ENCODE assay signal across 8 cellular contexts in the genomic region with DNA sequence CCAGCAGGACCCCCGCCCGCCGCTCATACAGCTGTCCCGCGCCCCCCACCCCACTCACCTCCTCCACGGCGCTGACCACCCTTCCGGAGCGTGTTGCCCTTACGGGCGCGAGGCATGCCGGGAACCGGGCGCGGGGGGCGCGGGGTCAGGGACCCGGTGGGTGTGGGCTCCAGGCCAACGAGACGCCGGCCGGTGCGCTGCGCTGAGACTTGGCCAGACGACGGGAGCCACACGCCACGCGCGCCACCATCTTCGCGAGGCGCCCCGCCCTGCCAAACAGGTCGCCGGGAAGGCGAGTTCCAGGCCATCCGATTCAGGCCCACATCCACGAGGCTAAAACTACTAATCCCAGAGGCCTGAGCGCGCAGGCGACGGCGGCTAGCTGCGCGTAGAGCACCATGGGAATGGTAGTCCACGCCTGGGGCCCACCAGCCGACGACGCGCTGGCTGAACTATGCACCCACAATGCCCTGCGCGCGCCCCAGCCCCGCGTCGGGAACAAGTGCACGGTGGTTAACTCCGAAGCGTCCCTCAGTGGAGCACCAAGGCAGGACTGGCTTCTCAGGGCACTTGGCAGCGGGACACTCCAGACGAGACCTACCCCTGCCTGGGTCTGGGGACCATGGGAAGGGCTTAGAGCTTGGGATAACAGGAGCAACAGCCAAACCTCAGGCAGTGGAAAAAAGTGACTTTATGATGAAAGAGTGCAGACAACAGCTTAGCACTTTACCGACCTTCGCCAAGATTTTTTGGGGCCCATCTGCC. TPM values are rescaled to one million over a fixed set of nuclear protein-coding genes. Genes with fewer than 3 reads are reported as not detected.
DNase-seq lines count a peak whose midpoint lies in the region; ATAC-seq and TF ChIP-seq lines count a peak whose summit lies in the region.

A gene with protein sequence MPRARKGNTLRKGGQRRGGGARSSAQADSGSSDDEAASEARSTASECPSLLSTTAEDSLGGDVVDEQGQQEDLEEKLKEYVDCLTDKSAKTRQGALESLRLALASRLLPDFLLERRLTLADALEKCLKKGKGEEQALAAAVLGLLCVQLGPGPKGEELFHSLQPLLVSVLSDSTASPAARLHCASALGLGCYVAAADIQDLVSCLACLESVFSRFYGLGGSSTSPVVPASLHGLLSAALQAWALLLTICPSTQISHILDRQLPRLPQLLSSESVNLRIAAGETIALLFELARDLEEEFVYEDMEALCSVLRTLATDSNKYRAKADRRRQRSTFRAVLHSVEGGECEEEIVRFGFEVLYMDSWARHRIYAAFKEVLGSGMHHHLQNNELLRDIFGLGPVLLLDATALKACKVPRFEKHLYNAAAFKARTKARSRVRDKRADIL (minus strand): TSS at position 271 of the 765 bp plus-strand sequence. CDS start 155 bp downstream, at position 116.

- TF ChIP-seq CTCF in SK-N-SH (IDR thresholded peaks at IDR 0.05): no peak
- TF ChIP-seq CTCF in suprapubic skin (IDR thresholded peaks at IDR 0.05): no peak

- 2% methylated on average over 26 of the region's 65 CpGs for WGBS in SK-N-SH (ENCODE audit: low lambda C conversion rate)
- no CpG with 5 or more reads among the region's 65 CpGs for WGBS in suprapubic skin

- no peaks in the 10 kb centered on the region for H4K20me1 ChIP-seq in SK-N-SH (ENCODE audit: insufficient read depth)

- no peaks in the 10 kb centered on the region for H3K9me2 ChIP-seq in SK-N-SH

- peak within 1 kb of the TSS; percentile 76; the same call in 1 of the 2 replicates for H2AFZ ChIP-seq in SK-N-SH (ENCODE audit: low read depth)

- no peaks in the 10 kb centered on the region for H3F3A ChIP-seq in SK-N-SH (replicated peaks; ENCODE audit: insufficient read depth)

- H3K4me3 ChIP-seq in SK-N-SH (ENCODE audit: low read depth in 2 of 2, low read length in 1 of 2) (peak within 1 kb of the TSS; percentile 84 to 96), suprapubic skin (peak within 1 kb of the TSS; percentile 85)

- peak within 1 kb of the TSS; percentile 100 for H3K4me2 ChIP-seq in SK-N-SH

- H3K4me1 ChIP-seq in SK-N-SH (ENCODE audit: control insufficient read depth in 1 of 2, insufficient read depth in 2 of 2, low read depth in 1 of 2, low read length in 1 of 2): peaks cover 3 to 16% of the 10 kb centered on the region in 2 experiments; a peak in 2 of 4 replicates
- H3K4me1 ChIP-seq in suprapubic skin: peaks cover 26% of the 10 kb centered on the region

- H3K9me3 ChIP-seq in SK-N-SH (no peaks in the 10 kb centered on the region), suprapubic skin (no peaks in the 10 kb centered on the region)

- H3K36me3 ChIP-seq in SK-N-SH (replicated peaks in 1 of 2; ENCODE audit: control insufficient read depth in 1 of 2, insufficient read depth in 2 of 2, low read length in 1 of 2): peaks cover 3 to 33% of the 10 kb centered on the region in 2 experiments
- peaks cover 41% of the 10 kb centered on the region for H3K36me3 ChIP-seq in suprapubic skin

- TF ChIP-seq POLR2A in suprapubic skin (IDR thresholded peaks at IDR 0.05): no peak

- CTCF ChIA-PET in SK-N-SH (lab: Yijun Ruan, JAX): interaction anchor here (0.9 to 2.2 kb wide), 10 partner anchors 17 to 98 kb away, joined by 3 to 7 read pairs (median 5); partner anchors contain the start of gene HYAL2

- peak; percentile 83 for ATAC-seq in HG02571 (IDR thresholded peaks at IDR 0.05; ENCODE audit: unreplicated experiment)

- TF ChIP-seq RAD21 in SK-N-SH (IDR thresholded peaks at IDR 0.05; ENCODE audit: low read length): no peak

- POLR2A ChIA-PET in SK-N-SH (lab: Yijun Ruan, JAX): interaction anchor here (0.6 to 2.0 kb wide), 4 partner anchors 29 to 1210 kb away, joined by 3 to 6 read pairs (median 3); no protein-coding TSS in a partner anchor

- H3K27ac ChIP-seq in SK-N-SH (ENCODE audit: low read depth in 2 of 2, low read length in 1 of 2) (peak within 1 kb of the TSS; percentile 69), suprapubic skin (peak within 1 kb of the TSS; percentile 89)

- H3K27me3 ChIP-seq in SK-N-SH (ENCODE audit: insufficient read depth) (no peaks in the 10 kb centered on the region), suprapubic skin (no peaks in the 10 kb centered on the region)

- DNase-seq in GM04504 (ENCODE audit: low read depth): peak; percentile 94
- peak; percentile 91 for DNase-seq in NCI-H1048 (lab: John Stamatoyannopoulos, UW)
- DNase-seq in SK-N-SH: peak; percentile 95
- DNase-seq in activated naive CD4-positive, alpha-beta T cell treated with anti-CD3 and anti-CD28 coated beads, Interleukin-2, amount 50 U/mL, for 16 hours: peak; percentile 96
- peak; percentile 92 for DNase-seq in germinal center (ENCODE audit: low spot score)
- peak; percentile 86 to 99 (median 97) for DNase-seq in nucleus accumbens (lab: John Stamatoyannopoulos, UW)
- peak; percentile 97 to 98 for DNase-seq in suprapubic skin (ENCODE audit: low spot score in 2 of 2)

- no peak for TF ChIP-seq EP300 in SK-N-SH (IDR thresholded peaks at IDR 0.05; ENCODE audit: borderline replicate concordance in 1 of 2, low read depth in 1 of 2, low read length in 1 of 2)
- no peak for TF ChIP-seq EP300 in suprapubic skin (IDR thresholded peaks at IDR 0.05)

- peaks cover 20% of the 10 kb centered on the region for H3K79me2 ChIP-seq in SK-N-SH (ENCODE audit: insufficient read depth)

- peak within 1 kb of the TSS; percentile 90 for H3K9ac ChIP-seq in SK-N-SH

TF ChIP-seq in SK-N-SH, 30 proteins besides CTCF, POLR2A, EP300 and RAD21 (continues in another document):
- no peak for TF ChIP-seq USF1 (IDR thresholded peaks at IDR 0.05; ENCODE audit: borderline replicate concordance, low read depth)
- TF ChIP-seq RCOR1 (IDR thresholded peaks at IDR 0.05; ENCODE audit: low read length): peak; percentile 30
- peak; percentile 49; the same call in 1 of the 2 replicates for TF ChIP-seq GABPA (IDR thresholded peaks at IDR 0.05; ENCODE audit: low read depth)
- TF ChIP-seq SMC3 (IDR thresholded peaks at IDR 0.05; ENCODE audit: low read depth, low read length): no peak
- peak; percentile 91 for TF ChIP-seq YY1 (IDR thresholded peaks at IDR 0.05; ENCODE audit: low read depth)
- peak; percentile 55 for TF ChIP-seq NRF1 (IDR thresholded peaks at IDR 0.05; ENCODE audit: low read depth, low read length)
- TF ChIP-seq POLR2AphosphoS5 (IDR thresholded peaks at IDR 0.05; ENCODE audit: low read depth, low read length): peak; percentile 86
- TF ChIP-seq PBX3 (IDR thresholded peaks at IDR 0.05): 0 out of 2 replicates have a peak, but pooled peaks have one; percentile 13
- TF ChIP-seq NFIC (IDR thresholded peaks at IDR 0.05; ENCODE audit: borderline replicate concordance): peak; percentile 40; the same call in 1 of the 2 replicates
- TF ChIP-seq ZBTB33 (IDR thresholded peaks at IDR 0.05; ENCODE audit: borderline replicate concordance, low read depth): peak; percentile 90
- peak; percentile 57 for TF ChIP-seq ELF1 (IDR thresholded peaks at IDR 0.05)
- TF ChIP-seq RFX5 (IDR thresholded peaks at IDR 0.05; ENCODE audit: low read length): no peak
- TF ChIP-seq EZH2phosphoT487 (IDR thresholded peaks at IDR 0.05; ENCODE audit: borderline replicate concordance, low read depth): no peak
- TF ChIP-seq, protein P1, sequence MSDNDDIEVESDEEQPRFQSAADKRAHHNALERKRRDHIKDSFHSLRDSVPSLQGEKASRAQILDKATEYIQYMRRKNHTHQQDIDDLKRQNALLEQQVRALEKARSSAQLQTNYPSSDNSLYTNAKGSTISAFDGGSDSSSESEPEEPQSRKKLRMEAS (IDR thresholded peaks at IDR 0.05; ENCODE audit: low read depth): peak; percentile 91
- peak; percentile 16; the same call in 1 of the 2 replicates for TF ChIP-seq TCF12 (IDR thresholded peaks at IDR 0.05)
- TF ChIP-seq FOXJ3 (CRISPR knock-in tag; IDR thresholded peaks at IDR 0.05): no peak
- peak; percentile 85; the same call in 1 of the 2 replicates for TF ChIP-seq SIN3A (IDR thresholded peaks at IDR 0.05; ENCODE audit: borderline replicate concordance, low read depth, low read length)

RNA-seq across cellular contexts. Expression of the gene that starts here (rescaled TPM):
- polyA plus RNA-seq in SK-N-SH (2012; rRNA removed): 52.4 and 73.2 TPM in 2 replicates
- polyA plus RNA-seq in SK-N-SH (2012; cell fraction: cytosol; rRNA removed): 28.8 and 46.5 TPM in 2 replicates
- polyA plus RNA-seq in SK-N-SH (2012; cell fraction: nucleus; rRNA removed): 222 and 253 TPM in 2 replicates
- 10 to 100 TPM; 56.3 to 84.9 (median 75.2) TPM for total RNA-seq in suprapubic skin

Comparison
In these comparisons a context has a peak if more than half of its experiments do, and no peak if none do; other contexts are left out.
1. Peak in every context shown above with its lines: DNase-seq, ATAC-seq, H3K4me3 ChIP-seq and H3K27ac ChIP-seq.